8 cellular contexts compared by ENCODE assay signal in genomic region chr3:51384730-51385473, GRCh38. TPM values are rescaled to one million over a fixed set of nuclear protein-coding genes. Genes with fewer than 3 reads are reported as not detected.
DNase-seq lines count a peak whose midpoint lies in the region; ATAC-seq and TF ChIP-seq lines count a peak whose summit lies in the region.

TSS of gene MANF (plus strand) at chr3:51385291. CDS start at chr3:51385343, 52 bp downstream.

- ATAC-seq in GM18498 (IDR thresholded peaks at IDR 0.05; ENCODE audit: unreplicated experiment) (peak; percentile 95), HG02938 (IDR thresholded peaks at IDR 0.05; ENCODE audit: unreplicated experiment) (peak; percentile 94)

- peaks cover 61% of the 10 kb centered on the region for H3K4me1 ChIP-seq in left ventricle myocardium inferior
- peaks cover 16% of the 10 kb centered on the region for H3K4me1 ChIP-seq in prostate gland (replicated peaks)
- no peaks in the 10 kb centered on the region for H3K4me1 ChIP-seq in urinary bladder (ENCODE audit: insufficient read depth)

- H3K4me3 ChIP-seq in left ventricle myocardium inferior: peak within 1 kb of the TSS; percentile 85
- H3K4me3 ChIP-seq in prostate gland: peak within 1 kb of the TSS; percentile 78 to 94
- H3K4me3 ChIP-seq in urinary bladder (ENCODE audit: low read depth, low read length): peak within 1 kb of the TSS; percentile 58

- DNase-seq in NCI-H187 (lab: John Stamatoyannopoulos, UW) (peak; percentile 60 to 81), T-helper 2 cell (peak; percentile 94 to 99 (median 97)), left ventricle myocardium inferior (peak; percentile 98), prostate gland (ENCODE audit: low spot score) (peak; percentile 99)

- under 1% methylated on average over 58 of the region's 65 CpGs for WGBS in prostate gland
- under 1% methylated on average over 65 of the region's 65 CpGs for WGBS in urinary bladder

- H3K36me3 ChIP-seq in left ventricle myocardium inferior (peaks cover 28% of the 10 kb centered on the region), prostate gland (no peaks in the 10 kb centered on the region), urinary bladder (ENCODE audit: insufficient read depth) (no peaks in the 10 kb centered on the region)

- intact Hi-C loops in left ventricle myocardium inferior (cut with micrococcal nuclease): no loop called here
- intact Hi-C loops in prostate gland (cut with DNase I): loop anchor here (5.0 to 10.0 kb wide), 3 partner anchors 768 to 1030 kb away; partner anchors contain the start of genes C3orf18, CYB561D2, HEMK1 and MAPKAPK3

- H3K9me3 ChIP-seq in left ventricle myocardium inferior (replicated peaks) (no peaks in the 10 kb centered on the region), prostate gland (no peaks in the 10 kb centered on the region)

- H3K27ac ChIP-seq in angular gyrus (ENCODE audit: low read depth, low read length): peak within 1 kb of the TSS; percentile 95
- peak within 1 kb of the TSS; percentile 94 for H3K27ac ChIP-seq in left ventricle myocardium inferior (replicated peaks)
- H3K27ac ChIP-seq in prostate gland: peak within 1 kb of the TSS; percentile 91
- H3K27ac ChIP-seq in urinary bladder (ENCODE audit: low read depth): peak within 1 kb of the TSS; percentile 89

- H3K27me3 ChIP-seq in left ventricle myocardium inferior (ENCODE audit: low read depth) (no peaks in the 10 kb centered on the region), prostate gland (replicated peaks; ENCODE audit: insufficient read depth) (no peaks in the 10 kb centered on the region)

- peak; percentile 89 for TF ChIP-seq POLR2A in prostate gland (IDR thresholded peaks at IDR 0.05)

- TF ChIP-seq CTCF in left ventricle myocardium inferior (IDR thresholded peaks at IDR 0.05; ENCODE audit: borderline replicate concordance) (peak; percentile 32), prostate gland (IDR thresholded peaks at IDR 0.05) (peak in 2 of 4 experiments; percentile 50 to 51)

RNA-seq across cellular contexts. Expression of gene MANF, which starts in this region (rescaled TPM):
- total RNA-seq in left ventricle myocardium inferior: 48.5 TPM
- 10 to 100 TPM; 30.6 to 81.4 TPM for total RNA-seq in prostate gland
- total RNA-seq in urinary bladder: 34.7 TPM
- 44.2 TPM for polyA plus RNA-seq in urinary bladder

Comparison
In these comparisons a context has a peak if more than half of its experiments do, and no peak if none do; other contexts are left out.
1. Peak in every context shown above with its lines: DNase-seq, ATAC-seq, H3K4me3 ChIP-seq and H3K27ac ChIP-seq.